ENCODE assay signal across 19 cellular contexts in the genomic region with DNA sequence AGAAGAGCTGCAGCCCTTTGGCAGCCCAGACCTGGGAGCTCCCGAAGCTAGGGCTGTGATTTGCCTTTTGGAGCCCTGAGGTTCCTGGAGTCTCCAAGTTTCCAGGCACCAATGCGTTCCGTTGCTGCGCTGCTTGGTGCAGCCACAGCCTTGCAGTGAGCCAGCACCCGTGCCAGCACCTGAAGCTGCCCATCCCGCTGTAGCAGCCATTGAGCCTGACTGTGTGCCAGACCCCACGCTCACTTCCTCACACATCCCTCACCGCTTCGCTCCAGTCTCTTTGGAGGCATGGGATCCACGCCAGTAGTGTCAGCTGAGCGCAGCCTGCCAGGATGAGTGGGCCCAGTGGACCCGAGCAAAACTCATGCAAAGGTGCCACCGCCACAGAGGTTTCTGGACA. TPM values are rescaled to one million over a fixed set of nuclear protein-coding genes. Genes with fewer than 3 reads are reported as not detected.
A peak's percentile ranks its signal among the peaks of the same experiment; 100 is the strongest.
DNase-seq lines count a peak whose midpoint lies in the region; ATAC-seq, FAIRE-seq and TF ChIP-seq lines count a peak whose summit lies in the region.
"Had no signal": no experiment of that assay in that cellular context is flagged by ENCODE, and none has a peak within 500 bp of the region (broad histone marks: within the 10 kb centered on the region; RNA-seq: fewer than 3 reads in every experiment).

No MANE protein-coding gene starts in this region.

- H2BK120ac ChIP-seq in trophoblast cell (ENCODE audit: insufficient read depth, low read length, poor library complexity) = no peak overlapping the region

- H2BK5ac ChIP-seq in trophoblast cell (ENCODE audit: low read depth, low read length, poor library complexity) = no peak overlapping the region

- no peaks in the 10 kb centered on the region for H3F3A ChIP-seq in GM23338 (replicated peaks; ENCODE audit: low read depth)

- peak overlapping the region; percentile 83 for H2AFZ ChIP-seq in GM23338
- H2AFZ ChIP-seq in trophoblast cell (ENCODE audit: insufficient read depth, low read length, poor library complexity) = no peak overlapping the region

- no peaks in the 10 kb centered on the region for H3K79me1 ChIP-seq in trophoblast cell (ENCODE audit: low read length)

- H3K27ac ChIP-seq in A549 (no peak overlapping the region), GM23338 (ENCODE audit: low read depth) (no peak overlapping the region), trophoblast cell (ENCODE audit: low read depth, low read length) (no peak overlapping the region), A673 (ENCODE audit: low read depth, low read length, poor library complexity, severe bottlenecking) (no peak overlapping the region)

- FAIRE-seq in A549 (lab: Jason Lieb, UNC) = no peak
- FAIRE-seq: GM12891 had no signal

- peaks cover 11% of the 10 kb centered on the region for H3K4me1 Mint-ChIP-seq in GM23338
- peaks cover 68% of the 10 kb centered on the region for H3K4me1 Mint-ChIP-seq in dendritic cell treated with granulocyte-macrophage colony-stimulating factor and Interleukin-4, amounts not matched to agents 40 ng/mL and 50 ng/mL, for 4 days (ENCODE audit: low read depth)
- H3K4me1 Mint-ChIP-seq in activated T-helper 2 cell treated with anti-CD3 and anti-CD28 coated beads, Interferon-gamma antibody, Interleukin-2, Interleukin-4, amounts not matched to agents 10 μg/mL and 5 μg/mL and 100 μg/mL, durations not matched to agents 14 hours and 24 hours and 36 hours (ENCODE audit: low read depth) = no peaks in the 10 kb centered on the region
- H3K4me1 Mint-ChIP-seq: CD4-positive, alpha-beta memory T cell had no signal

- no peak overlapping the region for H3K9ac ChIP-seq in trophoblast cell (ENCODE audit: low read length)

- H3K23ac ChIP-seq in trophoblast cell (ENCODE audit: low read length) = no peak overlapping the region

- CTCF ChIA-PET in A549 (lab: Yijun Ruan, JAX) (interaction anchor here (0.6 kb wide), 1 partner anchor 25 kb away, joined by 5 read pairs; no protein-coding TSS in a partner anchor), A673 (lab: Charles Lee) (no interaction called here)

- H3K4me2 ChIP-seq in A549 = no peak overlapping the region
- no peak overlapping the region for H3K4me2 ChIP-seq in GM23338
- H3K4me2 ChIP-seq in trophoblast cell (ENCODE audit: low read length) = no peak overlapping the region

- no peaks in the 10 kb centered on the region for H3K9me2 ChIP-seq in GM23338 (ENCODE audit: insufficient read depth)

- H3K36me3 ChIP-seq in GM23338 (ENCODE audit: insufficient read depth) (no peaks in the 10 kb centered on the region), trophoblast cell (ENCODE audit: control insufficient read depth in 1 of 2, insufficient read depth in 2 of 2, low read length in 2 of 2) (no peaks in the 10 kb centered on the region), A673 (ENCODE audit: insufficient read depth, low read length, poor library complexity, severe bottlenecking) (no peaks in the 10 kb centered on the region)
- H3K36me3 ChIP-seq: BE2C had no signal

- no peak overlapping the region for H3K4me3 ChIP-seq in A549
- H3K4me3 ChIP-seq in GM23338 = no peak overlapping the region
- no peak overlapping the region for H3K4me3 ChIP-seq in trophoblast cell (ENCODE audit: low read depth, low read length)
- no peak overlapping the region for H3K4me3 ChIP-seq in A673 (ENCODE audit: low read depth, low read length, poor library complexity, severe bottlenecking)

- no peak overlapping the region for H3K4ac ChIP-seq in trophoblast cell (ENCODE audit: low read depth, low read length)

- no peak overlapping the region for H3K27ac Mint-ChIP-seq in GM23338
- peak overlapping the region; percentile 4 for H3K27ac Mint-ChIP-seq in dendritic cell treated with granulocyte-macrophage colony-stimulating factor and Interleukin-4, amounts not matched to agents 40 ng/mL and 50 ng/mL, for 4 days
- H3K27ac Mint-ChIP-seq in activated T-helper 2 cell treated with anti-CD3 and anti-CD28 coated beads, Interferon-gamma antibody, Interleukin-2, Interleukin-4, amounts not matched to agents 10 μg/mL and 5 μg/mL and 100 μg/mL, durations not matched to agents 14 hours and 24 hours and 36 hours = no peak overlapping the region
- H3K27ac Mint-ChIP-seq: CD4-positive, alpha-beta memory T cell; HFFc6 had no signal

- 42% methylated on average over 13 of the region's 13 CpGs for WGBS in A549 (ENCODE audit: missing lambda C conversion rate)
- no CpG with 5 or more reads among the region's 13 CpGs for WGBS in trophoblast cell (ENCODE audit: extremely low coverage, insufficient coverage, insufficient read length)

- TF ChIP-seq POLR2A in A549 (IDR thresholded peaks at IDR 0.05; ENCODE audit: low read length) = no peak

- ATAC-seq in A549 (peak; percentile 19 to 37; a peak in 4 of 6 replicates), GM23338 (peak; percentile 60), sciatic nerve (no peak), HG03460 (IDR thresholded peaks at IDR 0.05; ENCODE audit: unreplicated experiment) (no peak)
- ATAC-seq: HCT116 had no signal

- TF ChIP-seq RAD21 in A549 (conservative IDR thresholded peaks at IDR 0.05 in 1 of 2, IDR thresholded peaks at IDR 0.05 in 1 of 2) = no peak

- no peak for TF ChIP-seq EP300 in A549 (IDR thresholded peaks at IDR 0.05)

- H3K4me1 ChIP-seq in A549 (no peaks in the 10 kb centered on the region), GM23338 (ENCODE audit: insufficient read depth) (peaks cover 9% of the 10 kb centered on the region; the same call in 1 of the 2 replicates), trophoblast cell (ENCODE audit: control insufficient read depth in 1 of 2, insufficient read depth in 2 of 2, low read length in 2 of 2) (no peaks in the 10 kb centered on the region), A673 (ENCODE audit: insufficient read depth, low read length, poor library complexity, severe bottlenecking) (no peaks in the 10 kb centered on the region)
- H3K4me1 ChIP-seq: BE2C had no signal

- H3K18ac ChIP-seq in trophoblast cell (ENCODE audit: low read length) = no peak overlapping the region

- no peak overlapping the region for H4K91ac ChIP-seq in trophoblast cell (ENCODE audit: low read depth, low read length)

- intact Hi-C loops in dendritic cell treated with granulocyte-macrophage colony-stimulating factor and Interleukin-4, amounts not matched to agents 40 ng/mL and 50 ng/mL, for 4 days (cut with micrococcal nuclease) = no loop called here
- intact Hi-C loops in A673 (cut with micrococcal nuclease; ENCODE audit: unreplicated experiment) (no loop called here), sciatic nerve (cut with DNase I) (no loop called here)
- intact Hi-C loops in activated T-helper 2 cell treated with anti-CD3 and anti-CD28 coated beads, Interferon-gamma antibody, Interleukin-2, Interleukin-4, amounts not matched to agents 10 μg/mL and 5 μg/mL and 100 μg/mL, durations not matched to agents 14 hours and 24 hours and 36 hours (cut with micrococcal nuclease) = no loop called here

- peaks cover 5% of the 10 kb centered on the region for H3K27me3 Mint-ChIP-seq in GM23338 (ENCODE audit: insufficient read depth, low read depth, poor library complexity)
- no peaks in the 10 kb centered on the region for H3K27me3 Mint-ChIP-seq in dendritic cell treated with granulocyte-macrophage colony-stimulating factor and Interleukin-4, amounts not matched to agents 40 ng/mL and 50 ng/mL, for 4 days
- peaks cover 16% of the 10 kb centered on the region for H3K27me3 Mint-ChIP-seq in activated T-helper 2 cell treated with anti-CD3 and anti-CD28 coated beads, Interferon-gamma antibody, Interleukin-2, Interleukin-4, amounts not matched to agents 10 μg/mL and 5 μg/mL and 100 μg/mL, durations not matched to agents 14 hours and 24 hours and 36 hours (ENCODE audit: low read depth)

- H3K79me2 ChIP-seq in GM23338 (replicated peaks; ENCODE audit: insufficient read depth) (no peaks in the 10 kb centered on the region), trophoblast cell (ENCODE audit: control insufficient read depth, insufficient read depth, low read length, poor library complexity) (no peaks in the 10 kb centered on the region)

- H4K20me1 ChIP-seq in GM23338 (replicated peaks; ENCODE audit: insufficient read depth) = no peaks in the 10 kb centered on the region

- BruUV-seq in A673 (replicated peaks; lab: Mats Ljungman, UMichigan) = no TSS peak

- H3K27me3 ChIP-seq in GM23338 (ENCODE audit: insufficient read depth) (no peaks in the 10 kb centered on the region), trophoblast cell (ENCODE audit: insufficient read depth, low read length) (no peaks in the 10 kb centered on the region), A673 (replicated peaks; ENCODE audit: insufficient read depth, low read depth, low read length, poor library complexity) (no peaks in the 10 kb centered on the region)
- H3K27me3 ChIP-seq: BE2C had no signal

- H2BK12ac ChIP-seq in trophoblast cell (ENCODE audit: low read length) = no peak overlapping the region

- peak overlapping the region; percentile 50 for H4K12ac ChIP-seq in trophoblast cell (ENCODE audit: low read depth, low read length)

- DNase-seq in A549 (ENCODE audit: low read depth in 1 of 2, low spot score in 1 of 2) (no peak), GM23338 (ENCODE audit: low spot score) (peak; percentile 20), trophoblast cell (no peak), A673 (ENCODE audit: low spot score) (no peak), sciatic nerve (ENCODE audit: low spot score) (no peak)
- no peak for DNase-seq in activated T-helper 2 cell treated with anti-CD3 and anti-CD28 coated beads, Interferon-gamma antibody, Interleukin-2, Interleukin-4, amounts not matched to agents 10 μg/mL and 5 μg/mL and 100 μg/mL, durations not matched to agents 14 hours and 24 hours and 36 hours (ENCODE audit: low spot score)
- DNase-seq: 8988T; ACHN; BE2C; CD4-positive, alpha-beta memory T cell; DMS79 treated with DMSO at 0.1 percent for 48 hours; GOT3; H7; HFFc6; KG1 had no signal

- POLR2A ChIA-PET in A549 (lab: Yijun Ruan, JAX) = no interaction called here
- POLR2A ChIA-PET in A673 (lab: Charles Lee; ENCODE audit: low non-redundant PET) = no interaction called here

- H3K9me3 ChIP-seq in A549 (peaks cover 2% of the 10 kb centered on the region; the same call in 1 of the 3 replicates), trophoblast cell (ENCODE audit: insufficient read depth, low read depth, low read length) (no peaks in the 10 kb centered on the region), A673 (ENCODE audit: low read depth, low read length, poor library complexity, severe bottlenecking) (no peaks in the 10 kb centered on the region)
- H3K9me3 ChIP-seq: BE2C had no signal

- H3K36me3 Mint-ChIP-seq in GM23338 (ENCODE audit: low read depth) = no peaks in the 10 kb centered on the region
- H3K36me3 Mint-ChIP-seq in dendritic cell treated with granulocyte-macrophage colony-stimulating factor and Interleukin-4, amounts not matched to agents 40 ng/mL and 50 ng/mL, for 4 days (ENCODE audit: low read depth) = no peaks in the 10 kb centered on the region
- H3K36me3 Mint-ChIP-seq in activated T-helper 2 cell treated with anti-CD3 and anti-CD28 coated beads, Interferon-gamma antibody, Interleukin-2, Interleukin-4, amounts not matched to agents 10 μg/mL and 5 μg/mL and 100 μg/mL, durations not matched to agents 14 hours and 24 hours and 36 hours (ENCODE audit: low read depth) = no peaks in the 10 kb centered on the region
- H3K36me3 Mint-ChIP-seq: CD4-positive, alpha-beta memory T cell had no signal

- H4K8ac ChIP-seq in trophoblast cell (ENCODE audit: low read depth, low read length) = no peak overlapping the region

- H3K14ac ChIP-seq in trophoblast cell (ENCODE audit: low read length) = no peak overlapping the region

- H3K4me3 Mint-ChIP-seq in GM23338 = no peak overlapping the region
- no peak overlapping the region for H3K4me3 Mint-ChIP-seq in dendritic cell treated with granulocyte-macrophage colony-stimulating factor and Interleukin-4, amounts not matched to agents 40 ng/mL and 50 ng/mL, for 4 days
- H3K4me3 Mint-ChIP-seq in activated T-helper 2 cell treated with anti-CD3 and anti-CD28 coated beads, Interferon-gamma antibody, Interleukin-2, Interleukin-4, amounts not matched to agents 10 μg/mL and 5 μg/mL and 100 μg/mL, durations not matched to agents 14 hours and 24 hours and 36 hours (ENCODE audit: low read depth) = no peak overlapping the region
- H3K4me3 Mint-ChIP-seq: CD4-positive, alpha-beta memory T cell; HFFc6 had no signal

- TF ChIP-seq CTCF in A549 (IDR thresholded peaks at IDR 0.05) = no peak
- TF ChIP-seq CTCF in GM23338 (conservative IDR thresholded peaks at IDR 0.05; ENCODE audit: low read depth in 2 of 2) = no peak
- no peak for TF ChIP-seq CTCF in A673 (conservative IDR thresholded peaks at IDR 0.05; ENCODE audit: low read depth, low read length)

- H3K9me3 Mint-ChIP-seq in GM23338 = no peaks in the 10 kb centered on the region
- H3K9me3 Mint-ChIP-seq in dendritic cell treated with granulocyte-macrophage colony-stimulating factor and Interleukin-4, amounts not matched to agents 40 ng/mL and 50 ng/mL, for 4 days = peaks cover 29% of the 10 kb centered on the region
- no peaks in the 10 kb centered on the region for H3K9me3 Mint-ChIP-seq in activated T-helper 2 cell treated with anti-CD3 and anti-CD28 coated beads, Interferon-gamma antibody, Interleukin-2, Interleukin-4, amounts not matched to agents 10 μg/mL and 5 μg/mL and 100 μg/mL, durations not matched to agents 14 hours and 24 hours and 36 hours

- H2AK5ac ChIP-seq in trophoblast cell (ENCODE audit: low read length) = peak overlapping the region; percentile 61

RNA-seq across cellular contexts. Expression of gene C9orf72, which starts 22.5 kb away (rescaled TPM):
- polyA plus RNA-seq in A549 (2011; rRNA removed) (10.7 and 16.4 TPM in 2 replicates), A549 (2017; fragmentation: RNase III; extraction: RNeasy Plus Mini Kit Qiagen cat#74134 plus additional on column Dnase treatment) (3.0 to 4.1 TPM (median 4.0 TPM) in 3 replicates), GM23338 (2016; fragmentation: Nextera tagmentation; extraction: Ambion mirVana) (8.6 and 11.6 TPM in 2 replicates)
- polyA plus RNA-seq in A549 (2012; cell fraction: cytosol; rRNA removed) = 1.5 and 1.9 TPM in 2 replicates
- 1.7 and 2.9 TPM in 2 replicates for polyA plus RNA-seq in A549 (2012; cell fraction: nucleus; rRNA removed)
- polyA minus RNA-seq in A549 (2011; rRNA and poly(A)+ RNA removed) = 4.2 and 5.1 TPM in 2 replicates
- 27.8 and 30.9 TPM in 2 replicates for total RNA-seq in GM23338 (2014; rRNA removed; shearing (Covaris generic))
- 6.4 and 6.8 TPM in 2 replicates for polyA plus RNA-seq in trophoblast cell (2013)
- total RNA-seq in A673 (2021) (5.9 TPM in 2 replicates), sciatic nerve (23.2 TPM)
- 6.2 and 6.8 TPM in 2 replicates for total RNA-seq in activated T-helper 2 cell treated with anti-CD3 and anti-CD28 coated beads, Interferon-gamma antibody, Interleukin-2, Interleukin-4, amounts not matched to agents 10 μg/mL and 5 μg/mL and 100 μg/mL, durations not matched to agents 14 hours and 24 hours and 36 hours

Comparison
In these comparisons a context has a peak if more than half of its experiments do, and no peak if none do; other contexts are left out.
1. ATAC-seq: peak in A549 (2 of 2) and GM23338 (single experiment); none in sciatic nerve (single experiment) and HG03460 (single experiment).